8 cellular contexts compared by ENCODE assay signal in genomic region chr16:77191259-77191969, GRCh38. TPM values are rescaled to one million over a fixed set of nuclear protein-coding genes. Genes with fewer than 3 reads are reported as not detected.
A peak's percentile ranks its signal among the peaks of the same experiment; 100 is the strongest.
DNase-seq lines count a peak whose midpoint lies in the region; ATAC-seq and TF ChIP-seq lines count a peak whose summit lies in the region.

No MANE protein-coding gene starts in this region.

- CTCF ChIA-PET in HCT116 (lab: Charles Lee): interaction anchor here (1.2 to 1.6 kb wide), 2 partner anchors 20 to 32 kb away, joined by 5 to 6 read pairs; no protein-coding TSS in a partner anchor

- TF ChIP-seq CTCF in DND-41 (IDR thresholded peaks at IDR 0.05; ENCODE audit: borderline replicate concordance, extremely low read depth, low read length, poor library complexity, severe bottlenecking) (no peak), HCT116 (IDR thresholded peaks at IDR 0.05 in 2 of 3, conservative IDR thresholded peaks at IDR 0.05 in 1 of 3; ENCODE audit: borderline replicate concordance in 1 of 3, insufficient read depth in 1 of 3, low read depth in 2 of 3, low read length in 2 of 3) (no peak)

- H3K27me3 ChIP-seq in DND-41 (ENCODE audit: insufficient read depth, low read length, poor library complexity): no peaks in the 10 kb centered on the region
- no peaks in the 10 kb centered on the region for H3K27me3 ChIP-seq in HCT116 (ENCODE audit: insufficient read depth, low read length)
- H3K27me3 ChIP-seq in muscle layer of duodenum (ENCODE audit: low read depth, low read length): no peaks in the 10 kb centered on the region

- TF ChIP-seq POLR2A in HCT116 (IDR thresholded peaks at IDR 0.05; ENCODE audit: borderline replicate concordance, extremely low read depth, insufficient read depth, insufficient read length): no peak

- peak overlapping the region; percentile 88 for H3K9ac ChIP-seq in DND-41 (ENCODE audit: low read depth, low read length)
- H3K9ac ChIP-seq in HCT116 (ENCODE audit: low read length): peak overlapping the region; percentile 83

- peak overlapping the region; percentile 97 for H3K27ac ChIP-seq in DND-41 (ENCODE audit: low read length)
- H3K27ac ChIP-seq in HCT116 (ENCODE audit: low read depth, low read length): peak overlapping the region; percentile 95
- H3K27ac ChIP-seq in muscle layer of duodenum (ENCODE audit: low read length): peak overlapping the region; percentile 99
- peak overlapping the region; percentile 99 for H3K27ac ChIP-seq in urinary bladder (ENCODE audit: low read depth)

- H3K36me3 Mint-ChIP-seq in T-helper 17 cell (ENCODE audit: low read depth): peaks cover 16% of the 10 kb centered on the region

- ATAC-seq in DND-41 (ENCODE audit: insufficient read depth, low read depth) (0 out of 3 replicates have a peak, but pooled peaks have one; percentile 0), HCT116 (peak; percentile 0; the same call in 1 of the 2 replicates), T-helper 17 cell (no peak)

- H2AFZ ChIP-seq in DND-41 (ENCODE audit: low read depth, low read length): peak overlapping the region; percentile 86
- no peak overlapping the region for H2AFZ ChIP-seq in HCT116 (ENCODE audit: low read depth, low read length, poor library complexity, severe bottlenecking)

- POLR2A ChIA-PET in HCT116 (lab: Charles Lee): no interaction called here

- peak overlapping the region; percentile 98 for H3K27ac Mint-ChIP-seq in T-helper 17 cell

- intact Hi-C loops in HCT116 (cut with micrococcal nuclease): loop anchor here (2.0 kb wide), 1 partner anchor 21 kb away; no protein-coding TSS in a partner anchor

- H3K36me3 ChIP-seq in DND-41 (ENCODE audit: insufficient read depth, low read length): peaks cover 41% of the 10 kb centered on the region
- H3K36me3 ChIP-seq in HCT116 (ENCODE audit: control insufficient read depth in 1 of 2, insufficient read depth in 2 of 2, low read length in 2 of 2): peaks cover 3 to 8% of the 10 kb centered on the region in 2 experiments; a peak in 3 of 4 replicates
- peaks cover 13 to 31% of the 10 kb centered on the region in 2 donors for H3K36me3 ChIP-seq in muscle layer of duodenum (ENCODE audit: control insufficient read depth in 1 of 2, insufficient read depth in 2 of 2, low read length in 2 of 2)
- peaks cover 8% of the 10 kb centered on the region for H3K36me3 ChIP-seq in urinary bladder (ENCODE audit: insufficient read depth)

- H3K4me2 ChIP-seq in DND-41 (ENCODE audit: insufficient read depth, low read length) (peak overlapping the region; percentile 82), HCT116 (ENCODE audit: low read length) (peak overlapping the region; percentile 88)

- H3K9me3 ChIP-seq in DND-41 (ENCODE audit: insufficient read depth, low read length, severe bottlenecking) (no peaks in the 10 kb centered on the region), HCT116 (ENCODE audit: control insufficient read depth in 1 of 2, insufficient read depth in 1 of 2, low read depth in 1 of 2, low read length in 2 of 2) (no peaks in the 10 kb centered on the region), T-helper 17 cell (ENCODE audit: control insufficient read depth, low read length, poor library complexity, severe bottlenecking) (no peaks in the 10 kb centered on the region), muscle layer of duodenum (ENCODE audit: control insufficient read depth in 1 of 2, low read length in 2 of 2) (no peaks in the 10 kb centered on the region)

- BruUV-seq in HCT116 (replicated peaks; lab: Mats Ljungman, UMichigan): TSS peak; percentile 86

- H3K4me3 ChIP-seq in DND-41 (ENCODE audit: low read depth in 1 of 2, low read length in 2 of 2) (peak overlapping the region; percentile 73 to 85), HCT116 (replicated peaks in 1 of 2; ENCODE audit: low read depth in 1 of 2, low read length in 2 of 2) (peak overlapping the region; percentile 86 to 97), muscle layer of duodenum (ENCODE audit: low read depth in 1 of 2, low read length in 2 of 2) (peak overlapping the region; percentile 79 to 98), urinary bladder (ENCODE audit: low read depth, low read length) (peak overlapping the region; percentile 60)

- no peak for TF ChIP-seq RAD21 in HCT116 (IDR thresholded peaks at IDR 0.05; ENCODE audit: low read depth)

- peaks cover 34% of the 10 kb centered on the region for H3K4me1 Mint-ChIP-seq in T-helper 17 cell

- RAD21 ChIA-PET in HCT116 (lab: Charles Lee; ENCODE audit: low non-redundant PET in 1 of 2, low total read pairs in 2 of 2, uncharacterized antibody in 2 of 2, unreplicated experiment in 2 of 2): no interaction called here

- peaks cover 38% of the 10 kb centered on the region for H3K79me2 ChIP-seq in DND-41 (ENCODE audit: insufficient read depth, low read length)
- peaks cover 25% of the 10 kb centered on the region for H3K79me2 ChIP-seq in HCT116 (ENCODE audit: insufficient read depth, low read length)

- 4% methylated on average over 24 of the region's 24 CpGs for WGBS in urinary bladder

- peaks cover 43% of the 10 kb centered on the region for H3K4me1 ChIP-seq in DND-41 (ENCODE audit: insufficient read depth, low read length)
- peaks cover 4 to 13% of the 10 kb centered on the region in 2 experiments; a peak in 3 of 4 replicates for H3K4me1 ChIP-seq in HCT116 (ENCODE audit: control insufficient read depth in 1 of 2, insufficient read depth in 2 of 2, low read length in 2 of 2)
- H3K4me1 ChIP-seq in muscle layer of duodenum (ENCODE audit: control insufficient read depth in 1 of 2, insufficient read depth in 2 of 2, low read length in 2 of 2): peaks cover 11 to 19% of the 10 kb centered on the region in 2 donors
- H3K4me1 ChIP-seq in urinary bladder (ENCODE audit: insufficient read depth): peaks cover 2% of the 10 kb centered on the region

- peak overlapping the region; percentile 93 for H3K4me3 Mint-ChIP-seq in T-helper 17 cell

- no peaks in the 10 kb centered on the region for H3K27me3 Mint-ChIP-seq in T-helper 17 cell

- DNase-seq in DND-41 (no peak), HCT116 (ENCODE audit: low read depth, low spot score) (no peak), T-helper 17 cell (peak in 1 of 3 donors; percentile 24), iPS-NIHi7 (ENCODE audit: extremely low spot score) (no peak), NCI-H2029 (lab: John Stamatoyannopoulos, UW) (no peak)
- peak; percentile 26 for DNase-seq in effector CD4-positive, alpha-beta T cell

- 0 out of 2 replicates have a peak, but pooled peaks cover 4% of the 10 kb centered on the region for H3K9me2 ChIP-seq in HCT116 (ENCODE audit: insufficient read depth)

- H4K20me1 ChIP-seq in DND-41 (ENCODE audit: insufficient read depth, low read length) (peaks cover 30% of the 10 kb centered on the region), HCT116 (ENCODE audit: insufficient read depth) (no peaks in the 10 kb centered on the region)

TF ChIP-seq in HCT116, 20 proteins besides CTCF, POLR2A, EP300 and RAD21:
- TF ChIP-seq POLR2AphosphoS5 (IDR thresholded peaks at IDR 0.05; ENCODE audit: low read depth, low read length): 0 out of 2 replicates have a peak, but pooled peaks have one; percentile 32
- no peak for TF ChIP-seq ELF1 (IDR thresholded peaks at IDR 0.05; ENCODE audit: borderline replicate concordance, low read depth)
- TF ChIP-seq ZFX (IDR thresholded peaks at IDR 0.05): 0 out of 2 replicates have a peak, but pooled peaks have one; percentile 36
- TF ChIP-seq FOSL1 (IDR thresholded peaks at IDR 0.05; ENCODE audit: low read depth): no peak
- 0 out of 2 replicates have a peak, but pooled peaks have one; percentile 4 for TF ChIP-seq EGR1 (IDR thresholded peaks at IDR 0.05; ENCODE audit: low read depth)

RNA-seq across cellular contexts. Expression of gene MON1B, which starts 0.4 kb away (rescaled TPM):
- 34.7 TPM for total RNA-seq in HCT116 (2021; ENCODE audit: unreplicated experiment)
- polyA plus RNA-seq in HCT116 (2012): 22.3 and 30.4 TPM in 2 replicates
- total RNA-seq in T-helper 17 cell: 10 to 100 TPM; 61.3 to 65.6 TPM
- 5.5 TPM for total RNA-seq in urinary bladder
- 24.1 TPM for polyA plus RNA-seq in urinary bladder

RNA-seq across cellular contexts. Expression of gene SYCE1L, which starts 7.8 kb away (rescaled TPM):
- total RNA-seq in HCT116 (2021; ENCODE audit: unreplicated experiment) (25.7 TPM), T-helper 17 cell (1 to 10 TPM; 3.8 to 4.0 TPM), urinary bladder (0.90 TPM)
- 12.9 and 28.6 TPM in 2 replicates for polyA plus RNA-seq in HCT116 (2012)
- 4.3 TPM for polyA plus RNA-seq in urinary bladder
